Comparison of ENCODE assay signal across 1 cellular context in genomic region chrX:112841114-112841819, GRCh38.
TF ChIP-seq lines count a peak whose summit lies in the region.

No MANE protein-coding gene starts in this region.

TF ChIP-seq in HEK293, 187 proteins besides CTCF, POLR2A, EP300 and RAD21 (continued from another document and continues in another):
- TF ChIP-seq ATF2 (tag by site-specific recombination; IDR thresholded peaks at IDR 0.05; ENCODE audit: low read depth): no peak
- TF ChIP-seq ZNF600 (tag by site-specific recombination; IDR thresholded peaks at IDR 0.05): no peak
- TF ChIP-seq KLF1 (tag by site-specific recombination; IDR thresholded peaks at IDR 0.05): no peak
- no peak for TF ChIP-seq HOXA7 (CRISPR knock-in tag; IDR thresholded peaks at IDR 0.05; ENCODE audit: borderline replicate concordance)
- TF ChIP-seq SP7 (tag by site-specific recombination; IDR thresholded peaks at IDR 0.05): no peak
- TF ChIP-seq PRDM1 (tag by site-specific recombination; IDR thresholded peaks at IDR 0.05): no peak
- TF ChIP-seq ZNF501 (tag by site-specific recombination; IDR thresholded peaks at IDR 0.05): no peak
- TF ChIP-seq ZNF221 (tag by site-specific recombination; IDR thresholded peaks at IDR 0.05; ENCODE audit: borderline replicate concordance): no peak
- no peak for TF ChIP-seq ZNF138 (tag by site-specific recombination; IDR thresholded peaks at IDR 0.05; ENCODE audit: borderline replicate concordance)
- TF ChIP-seq ZNF660 (tag by site-specific recombination; IDR thresholded peaks at IDR 0.05): no peak
- TF ChIP-seq ZBTB10 (tag by site-specific recombination; IDR thresholded peaks at IDR 0.05): no peak
- TF ChIP-seq SP2 (tag by site-specific recombination; IDR thresholded peaks at IDR 0.05): peak; percentile 67
- TF ChIP-seq ZNF335 (tag by site-specific recombination; conservative IDR thresholded peaks at IDR 0.05): peak; percentile 58; the same call in 1 of the 2 replicates
- no peak for TF ChIP-seq ZNF280C (tag by site-specific recombination; IDR thresholded peaks at IDR 0.05)
- no peak for TF ChIP-seq MYNN (tag by site-specific recombination; IDR thresholded peaks at IDR 0.05; ENCODE audit: borderline replicate concordance)
- no peak for TF ChIP-seq ZNF548 (tag by site-specific recombination; IDR thresholded peaks at IDR 0.05)
- peak; percentile 50; the same call in 1 of the 2 replicates for TF ChIP-seq GLIS2 (tag by site-specific recombination; IDR thresholded peaks at IDR 0.05)
- TF ChIP-seq ZBTB11 (tag by site-specific recombination; conservative IDR thresholded peaks at IDR 0.05; ENCODE audit: low read depth): peak; percentile 85
- TF ChIP-seq ZNF324 (tag by site-specific recombination; IDR thresholded peaks at IDR 0.05): no peak
- TF ChIP-seq INSM2 (tag by site-specific recombination; IDR thresholded peaks at IDR 0.05): no peak
- peak; percentile 32; the same call in 1 of the 2 replicates for TF ChIP-seq TCF7L2 (IDR thresholded peaks at IDR 0.05; ENCODE audit: borderline replicate concordance, low read depth, low read length)
- no peak for TF ChIP-seq ZNF23 (tag by site-specific recombination; IDR thresholded peaks at IDR 0.05; ENCODE audit: borderline replicate concordance)
- no peak for TF ChIP-seq ZNF514 (tag by site-specific recombination; IDR thresholded peaks at IDR 0.05)
- TF ChIP-seq OSR2 (tag by site-specific recombination; IDR thresholded peaks at IDR 0.05): no peak
- no peak for TF ChIP-seq ZEB2 (tag by site-specific recombination; IDR thresholded peaks at IDR 0.05)
- TF ChIP-seq ELK4 (IDR thresholded peaks at IDR 0.05; ENCODE audit: borderline replicate concordance, low read depth, low read length): no peak
- TF ChIP-seq KLF7 (tag by site-specific recombination; IDR thresholded peaks at IDR 0.05; ENCODE audit: borderline replicate concordance): no peak
- 0 out of 2 replicates have a peak, but pooled peaks have one; percentile 1 for TF ChIP-seq IKZF3 (tag by site-specific recombination; IDR thresholded peaks at IDR 0.05)
- TF ChIP-seq ZNF174 (tag by site-specific recombination; IDR thresholded peaks at IDR 0.05): no peak
- TF ChIP-seq PRDM10 (tag by site-specific recombination; IDR thresholded peaks at IDR 0.05): peak; percentile 64; the same call in 1 of the 2 replicates
- no peak for TF ChIP-seq ZNF140 (tag by site-specific recombination; IDR thresholded peaks at IDR 0.05)
- 0 out of 2 replicates have a peak, but pooled peaks have one; percentile 66 for TF ChIP-seq REST (tag by site-specific recombination; IDR thresholded peaks at IDR 0.05)
- TF ChIP-seq FEZF1 (tag by site-specific recombination; IDR thresholded peaks at IDR 0.05): no peak
- no peak for TF ChIP-seq ZBTB6 (tag by site-specific recombination; IDR thresholded peaks at IDR 0.05)
- no peak for TF ChIP-seq ZNF292 (tag by site-specific recombination; IDR thresholded peaks at IDR 0.05; ENCODE audit: borderline replicate concordance, low read depth)
